In genomic region chr4:143381171-143382118, GRCh38 we compare ENCODE assay signal across 1 cellular context.
TF ChIP-seq lines count a peak whose summit lies in the region.

No MANE protein-coding gene starts in this region.

TF ChIP-seq in HEK293, 187 proteins besides CTCF, POLR2A, EP300 and RAD21 (continued from another document):
- TF ChIP-seq ZSCAN30 (tag by site-specific recombination; IDR thresholded peaks at IDR 0.05) (0 out of 2 replicates have a peak, but pooled peaks have one; percentile 23), ZNF302 (tag by site-specific recombination; IDR thresholded peaks at IDR 0.05; ENCODE audit: low read depth) (no peak), ZNF169 (tag by site-specific recombination; IDR thresholded peaks at IDR 0.05) (no peak), GLI2 (tag by site-specific recombination; IDR thresholded peaks at IDR 0.05; ENCODE audit: borderline replicate concordance, low read depth) (no peak), KLF17 (tag by site-specific recombination; IDR thresholded peaks at IDR 0.05) (no peak), TRIM28 (IDR thresholded peaks at IDR 0.05; ENCODE audit: borderline replicate concordance, low read length) (peak; percentile 73; the same call in 1 of the 2 replicates), ZNF366 (tag by site-specific recombination; conservative IDR thresholded peaks at IDR 0.05) (peak; percentile 69), ZNF777 (tag by site-specific recombination; IDR thresholded peaks at IDR 0.05; ENCODE audit: borderline replicate concordance) (no peak), FEZF1 (tag by site-specific recombination; IDR thresholded peaks at IDR 0.05) (0 out of 2 replicates have a peak, but pooled peaks have one; percentile 11), ATF2 (tag by site-specific recombination; IDR thresholded peaks at IDR 0.05; ENCODE audit: low read depth) (no peak), ZNF394 (tag by site-specific recombination; IDR thresholded peaks at IDR 0.05; ENCODE audit: borderline replicate concordance) (peak; percentile 25; the same call in 1 of the 2 replicates), ZBTB49 (tag by site-specific recombination; IDR thresholded peaks at IDR 0.05; ENCODE audit: low read depth) (no peak), ZNF660 (tag by site-specific recombination; IDR thresholded peaks at IDR 0.05) (0 out of 2 replicates have a peak, but pooled peaks have one; percentile 32), ZNF23 (tag by site-specific recombination; IDR thresholded peaks at IDR 0.05; ENCODE audit: borderline replicate concordance) (no peak), ZNF560 (tag by site-specific recombination; IDR thresholded peaks at IDR 0.05; ENCODE audit: borderline replicate concordance) (no peak), ZEB2 (tag by site-specific recombination; IDR thresholded peaks at IDR 0.05) (no peak), ZXDB (tag by site-specific recombination; IDR thresholded peaks at IDR 0.05) (0 out of 2 replicates have a peak, but pooled peaks have one; percentile 21), AEBP2 (tag by site-specific recombination; IDR thresholded peaks at IDR 0.05; ENCODE audit: borderline replicate concordance) (no peak), ZNF610 (tag by site-specific recombination; IDR thresholded peaks at IDR 0.05; ENCODE audit: borderline replicate concordance) (peak; percentile 95; the same call in 1 of the 2 replicates), ZNF280C (tag by site-specific recombination; IDR thresholded peaks at IDR 0.05) (no peak), GLIS2 (tag by site-specific recombination; IDR thresholded peaks at IDR 0.05) (no peak), ZNF354C (tag by site-specific recombination; IDR thresholded peaks at IDR 0.05; ENCODE audit: borderline replicate concordance, low read depth) (no peak), ZNF514 (tag by site-specific recombination; IDR thresholded peaks at IDR 0.05) (no peak), ZNF600 (tag by site-specific recombination; IDR thresholded peaks at IDR 0.05) (peak; percentile 65; the same call in 1 of the 2 replicates), BCL6B (tag by site-specific recombination; IDR thresholded peaks at IDR 0.05) (no peak), ZSCAN18 (tag by site-specific recombination; IDR thresholded peaks at IDR 0.05) (no peak), ZNF19 (tag by site-specific recombination; IDR thresholded peaks at IDR 0.05; ENCODE audit: low read depth) (no peak)
